ENCODE assay signal across 1 cellular context in genomic region chr5:172361566-172362238, GRCh38.
TF ChIP-seq lines count a peak whose summit lies in the region.

No MANE protein-coding gene starts in this region.

TF ChIP-seq in HCT116, 20 proteins besides CTCF, POLR2A, EP300 and RAD21 (continued from another document):
- TF ChIP-seq REST (IDR thresholded peaks at IDR 0.05; ENCODE audit: low read depth) (no peak), POLR2AphosphoS5 (IDR thresholded peaks at IDR 0.05; ENCODE audit: low read depth, low read length) (peak; percentile 26; the same call in 1 of the 2 replicates), FOSL1 (IDR thresholded peaks at IDR 0.05; ENCODE audit: low read depth) (peak; percentile 62), TCF7L2 (IDR thresholded peaks at IDR 0.05; ENCODE audit: borderline replicate concordance, extremely low read depth, insufficient read depth, insufficient read length) (no peak), ATF3 (IDR thresholded peaks at IDR 0.05) (peak; percentile 42)
